ENCODE assay signal across 25 cellular contexts in the genomic region with DNA sequence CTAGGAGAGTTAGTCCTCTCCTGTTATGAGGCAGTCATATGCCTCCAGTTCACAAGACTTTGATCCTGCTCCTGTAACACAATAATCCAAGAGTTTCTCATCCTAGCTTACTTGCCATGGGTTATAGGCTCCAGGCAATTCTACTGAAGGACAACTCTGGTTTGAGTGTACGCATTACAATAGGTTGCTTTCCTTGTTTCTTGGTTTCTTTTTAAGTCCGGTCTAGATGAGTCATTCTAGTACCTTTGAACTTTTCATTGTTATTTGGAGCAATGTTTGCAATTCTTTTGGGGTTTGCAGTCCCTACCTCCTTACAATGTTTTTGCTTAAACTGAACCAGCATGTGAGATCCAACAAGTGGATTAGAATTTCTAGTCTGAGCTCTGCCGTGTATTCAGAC.
DNase-seq lines count a peak whose midpoint lies in the region; TF ChIP-seq lines count a peak whose summit lies in the region.
"Had no signal": no experiment of that assay in that cellular context is flagged by ENCODE, and none has a peak within 500 bp of the region (broad histone marks: within the 10 kb centered on the region; RNA-seq: fewer than 3 reads in every experiment).

No MANE protein-coding gene starts in this region.

- TF ChIP-seq CTCF in Calu3 (IDR thresholded peaks at IDR 0.05; ENCODE audit: unreplicated experiment): no peak
- TF ChIP-seq CTCF in kidney epithelial cell (IDR thresholded peaks at IDR 0.05; ENCODE audit: insufficient read depth, low read length, poor library complexity, severe bottlenecking): no peak

- H3K27me3 ChIP-seq in NT2/D1 (ENCODE audit: insufficient read depth, insufficient read length) (no peaks in the 10 kb centered on the region), kidney epithelial cell (ENCODE audit: control insufficient read depth, insufficient read depth, low read length) (no peaks in the 10 kb centered on the region)
- H3K27me3 ChIP-seq: SJSA1 had no signal

- CTCF ChIA-PET in Calu3 (lab: Charles Lee): no interaction called here

- H3K9ac ChIP-seq in NT2/D1 (ENCODE audit: insufficient read length, low read depth): no peak overlapping the region

- H3K4me3 ChIP-seq in NT2/D1 (ENCODE audit: insufficient read length, low read depth) (no peak overlapping the region), kidney epithelial cell (ENCODE audit: low read depth, low read length) (no peak overlapping the region)
- H3K4me3 ChIP-seq: SJSA1 had no signal

- no peaks in the 10 kb centered on the region for H3K36me3 Mint-ChIP-seq in Calu3 (ENCODE audit: insufficient read depth, unreplicated experiment)

- no peak for DNase-seq in Calu3
- peak; percentile 39 for DNase-seq in NT2/D1 (ENCODE audit: low read depth, low spot score)
- DNase-seq in dermis blood vessel endothelial cell: peak; percentile 82
- DNase-seq in kidney epithelial cell (ENCODE audit: low read depth): peak; percentile 21
- no peak for DNase-seq in NCI-H2171 (lab: John Stamatoyannopoulos, UW)
- DNase-seq in middle frontal gyrus (ENCODE audit: extremely low spot score, low spot score): no peak
- no peak for DNase-seq in D341Med (ENCODE audit: low spot score)
- DNase-seq in GF-D8 (lab: John Stamatoyannopoulos, UW): no peak
- DNase-seq: ACHN; activated naive CD4-positive, alpha-beta T cell; activated T-cell treated with anti-CD3 and anti-CD28 coated beads, Interleukin-2, amount 50 U/mL, for 4 hours; C1 segment of cervical spinal cord; foreskin melanocyte; hypothalamus; Karpas-422; kidney glomerular epithelial cell; mesenchymal stem cell; naive B cell; NCI-H1092; NCI-H2081; NK-92 treated with Interleukin-12 subunit alpha and Interleukin-12 subunit beta, amount 100 ng/mL, for 24 hours; occipital lobe had no signal

- no peaks in the 10 kb centered on the region for H3K27me3 Mint-ChIP-seq in Calu3 (ENCODE audit: unreplicated experiment)

- peak overlapping the region; percentile 32 for H3K4me3 Mint-ChIP-seq in Calu3 (ENCODE audit: low read depth, unreplicated experiment)
- H3K4me3 Mint-ChIP-seq: activated T-cell treated with anti-CD3 and anti-CD28 coated beads, Interleukin-2, amount 50 U/mL, for 4 hours; central memory CD8-positive, alpha-beta T cell; naive B cell; type B pancreatic cell had no signal

- H3K4me1 ChIP-seq in NT2/D1 (ENCODE audit: insufficient read depth, insufficient read length): no peaks in the 10 kb centered on the region
- H3K4me1 ChIP-seq: SJSA1 had no signal

- peaks cover 35% of the 10 kb centered on the region for H3K9me3 ChIP-seq in NT2/D1 (ENCODE audit: insufficient read depth, low read length)
- H3K9me3 ChIP-seq: SJSA1 had no signal

- intact Hi-C loops in Calu3 (cut with micrococcal nuclease; ENCODE audit: unreplicated experiment): no loop called here

- H3K9me3 Mint-ChIP-seq in Calu3 (ENCODE audit: low read depth, unreplicated experiment): peaks cover 3% of the 10 kb centered on the region

- peak overlapping the region; percentile 33 for H3K27ac Mint-ChIP-seq in Calu3 (ENCODE audit: unreplicated experiment)
- H3K27ac Mint-ChIP-seq: naive B cell, type B pancreatic cell had no signal

- H3K36me3 ChIP-seq in NT2/D1 (ENCODE audit: insufficient read depth, insufficient read length, low read length) (no peaks in the 10 kb centered on the region), kidney epithelial cell (ENCODE audit: control insufficient read depth, insufficient read depth, low read length) (no peaks in the 10 kb centered on the region)
- H3K36me3 ChIP-seq: SJSA1 had no signal

- no TSS peak for BruUV-seq in Calu3 (replicated peaks; lab: Mats Ljungman, UMichigan)

- peaks cover 23% of the 10 kb centered on the region for H3K4me1 Mint-ChIP-seq in Calu3 (ENCODE audit: low read depth, unreplicated experiment)
- H3K4me1 Mint-ChIP-seq: naive B cell had no signal

Comparison
In these comparisons a context has a peak if more than half of its experiments do, and no peak if none do; other contexts are left out.
1. DNase-seq: peak in NT2/D1 (single experiment), dermis blood vessel endothelial cell (single experiment) and kidney epithelial cell (single experiment); none in Calu3 (single experiment), NCI-H2171 (single experiment), middle frontal gyrus (single experiment), D341Med (single experiment) and GF-D8 (single experiment).